In genomic region chr13:24252136-24252535, GRCh38 we compare ENCODE assay signal across 13 cellular contexts. TPM values are rescaled to one million over a fixed set of nuclear protein-coding genes. Genes with fewer than 3 reads are reported as not detected.
A peak's percentile ranks its signal among the peaks of the same experiment; 100 is the strongest.
DNase-seq lines count a peak whose midpoint lies in the region; ATAC-seq and TF ChIP-seq lines count a peak whose summit lies in the region.
"Had no signal": no experiment of that assay in that cellular context is flagged by ENCODE, and none has a peak within 500 bp of the region (broad histone marks: within the 10 kb centered on the region; RNA-seq: fewer than 3 reads in every experiment).

No MANE protein-coding gene starts in this region.

- intact Hi-C loops in activated CD4-positive, alpha-beta T cell treated with anti-CD3 and anti-CD28 coated beads for 36 hours (cut with DNase I, micrococcal nuclease), result loop anchor here (5.0 kb wide), 3 partner anchors 260 to 875 kb away; partner anchors contain the start of gene PARP4 (in 1 of the 2)
- intact Hi-C loops in Caco-2 (cut with micrococcal nuclease; ENCODE audit: unreplicated experiment), result no loop called here

- H3K9ac ChIP-seq in endodermal cell (ENCODE audit: extremely low read depth, low read length, poor library complexity, severe bottlenecking), result no peak overlapping the region

- no peak for TF ChIP-seq CTCF in endodermal cell (conservative IDR thresholded peaks at IDR 0.05)
- TF ChIP-seq CTCF in Caco-2 (IDR thresholded peaks at IDR 0.05; ENCODE audit: insufficient read depth in 1 of 2, low read depth in 1 of 2, low read length in 1 of 2, severe bottlenecking in 1 of 2, unreplicated experiment in 1 of 2), result no peak

- peak; percentile 35 for DNase-seq in activated CD4-positive, alpha-beta T cell treated with anti-CD3 and anti-CD28 coated beads for 36 hours
- no peak for DNase-seq in activated CD4-positive, alpha-beta T cell treated with anti-CD3 and anti-CD28 coated beads, Interleukin-2, amount 50 U/mL, for 1 hour
- DNase-seq in T-helper 17 cell, result peak in 1 of 3 donors; percentile 21
- no peak for DNase-seq in endodermal cell
- no peak for DNase-seq in activated effector memory CD4-positive, alpha-beta T cell treated with Interleukin-2 at 50 U/mL for 16 hours
- no peak for DNase-seq in Caco-2
- DNase-seq in NCI-H2227 (lab: John Stamatoyannopoulos, UW; ENCODE audit: unreplicated experiment), result no peak
- DNase-seq: dermis blood vessel endothelial cell, GF-D8, NCI-H146, NCI-H446 treated with DMSO at 0.1 percent for 48 hours had no signal

- no peak overlapping the region for H3K4me3 ChIP-seq in endodermal cell (ENCODE audit: low read length)
- no peak overlapping the region for H3K4me3 ChIP-seq in Caco-2 (ENCODE audit: low read depth, low read length)
- H3K4me3 ChIP-seq: SK-N-MC had no signal

- BruUV-seq in Caco-2 (replicated peaks; lab: Mats Ljungman, UMichigan), result no TSS peak

- peak; percentile 17 for ATAC-seq in activated CD4-positive, alpha-beta T cell treated with anti-CD3 and anti-CD28 coated beads for 36 hours
- ATAC-seq in T-helper 17 cell, result peak; percentile 11

- WGBS in endodermal cell (ENCODE audit: insufficient coverage in 1 of 2, insufficient read length in 1 of 2), 2 experiments, result 91 to 94% methylated on average over 5 to 6 of the region's 6 CpGs

- POLR2A ChIA-PET in activated CD4-positive, alpha-beta T cell treated with anti-CD3 and anti-CD28 coated beads for 36 hours (lab: Charles Lee), result interaction anchor here (0.6 to 1.5 kb wide), 4 partner anchors 13 to 48 kb away, joined by 5 to 12 read pairs (median 8); no protein-coding TSS in a partner anchor
- POLR2A ChIA-PET in Caco-2 (lab: Charles Lee), result no interaction called here

- no peaks in the 10 kb centered on the region for H3K9me3 Mint-ChIP-seq in activated CD4-positive, alpha-beta T cell treated with anti-CD3 and anti-CD28 coated beads for 36 hours (ENCODE audit: low read depth)
- H3K9me3 Mint-ChIP-seq in endodermal cell (no peaks in the 10 kb centered on the region), Caco-2 (ENCODE audit: unreplicated experiment) (no peaks in the 10 kb centered on the region)
- H3K9me3 Mint-ChIP-seq in stimulated activated naive CD8-positive, alpha-beta T cell treated with anti-CD3 and anti-CD28 coated beads, Interleukin-15, Interleukin-2, amounts not matched to agents 100 ng/mL and 50 ng/mL, for 24 hours, result no peaks in the 10 kb centered on the region

- H3K4me1 Mint-ChIP-seq in activated CD4-positive, alpha-beta T cell treated with anti-CD3 and anti-CD28 coated beads for 36 hours, result peaks cover 70% of the 10 kb centered on the region
- peaks cover 54% of the 10 kb centered on the region for H3K4me1 Mint-ChIP-seq in T-helper 17 cell
- peaks cover under 1% of the 10 kb centered on the region for H3K4me1 Mint-ChIP-seq in endodermal cell
- peaks cover 74% of the 10 kb centered on the region for H3K4me1 Mint-ChIP-seq in stimulated activated naive CD8-positive, alpha-beta T cell treated with anti-CD3 and anti-CD28 coated beads, Interleukin-15, Interleukin-2, amounts not matched to agents 100 ng/mL and 50 ng/mL, for 24 hours (ENCODE audit: low read depth)
- no peaks in the 10 kb centered on the region for H3K4me1 Mint-ChIP-seq in Caco-2 (ENCODE audit: low read depth, unreplicated experiment)

- H3K27me3 ChIP-seq in endodermal cell (ENCODE audit: control insufficient read depth, insufficient read depth, low read length, poor library complexity, severe bottlenecking) (no peaks in the 10 kb centered on the region), Caco-2 (replicated peaks; ENCODE audit: control insufficient read depth, insufficient read depth, low read length) (no peaks in the 10 kb centered on the region)

- CTCF ChIA-PET in activated CD4-positive, alpha-beta T cell treated with anti-CD3 and anti-CD28 coated beads for 36 hours (lab: Charles Lee), result interaction anchor here (1.0 to 1.5 kb wide), 4 partner anchors 9 to 24 kb away, joined by 4 to 8 read pairs (median 6); no protein-coding TSS in a partner anchor
- CTCF ChIA-PET in Caco-2 (lab: Charles Lee), result no interaction called here

- no peaks in the 10 kb centered on the region for H3K9me3 ChIP-seq in T-helper 17 cell (ENCODE audit: control insufficient read depth, low read length, poor library complexity, severe bottlenecking)
- H3K9me3 ChIP-seq in endodermal cell (ENCODE audit: control insufficient read depth, low read length), result no peaks in the 10 kb centered on the region
- no peaks in the 10 kb centered on the region for H3K9me3 ChIP-seq in Caco-2

- no peaks in the 10 kb centered on the region for H3K27me3 Mint-ChIP-seq in activated CD4-positive, alpha-beta T cell treated with anti-CD3 and anti-CD28 coated beads for 36 hours
- H3K27me3 Mint-ChIP-seq in T-helper 17 cell (no peaks in the 10 kb centered on the region), endodermal cell (ENCODE audit: insufficient read depth) (no peaks in the 10 kb centered on the region), Caco-2 (ENCODE audit: insufficient read depth, unreplicated experiment) (no peaks in the 10 kb centered on the region)
- H3K27me3 Mint-ChIP-seq in stimulated activated naive CD8-positive, alpha-beta T cell treated with anti-CD3 and anti-CD28 coated beads, Interleukin-15, Interleukin-2, amounts not matched to agents 100 ng/mL and 50 ng/mL, for 24 hours, result no peaks in the 10 kb centered on the region

- peak overlapping the region; percentile 96 for H3K27ac Mint-ChIP-seq in activated CD4-positive, alpha-beta T cell treated with anti-CD3 and anti-CD28 coated beads for 36 hours
- H3K27ac Mint-ChIP-seq in T-helper 17 cell, result peak overlapping the region; percentile 92
- H3K27ac Mint-ChIP-seq in endodermal cell, result peak overlapping the region; percentile 0
- peak overlapping the region; percentile 97 for H3K27ac Mint-ChIP-seq in stimulated activated naive CD8-positive, alpha-beta T cell treated with anti-CD3 and anti-CD28 coated beads, Interleukin-15, Interleukin-2, amounts not matched to agents 100 ng/mL and 50 ng/mL, for 24 hours
- no peak overlapping the region for H3K27ac Mint-ChIP-seq in Caco-2 (ENCODE audit: unreplicated experiment)

- no peaks in the 10 kb centered on the region for H3K4me1 ChIP-seq in endodermal cell (ENCODE audit: control insufficient read depth, insufficient read depth, low read length)
- no peaks in the 10 kb centered on the region for H3K4me1 ChIP-seq in Caco-2

- peaks cover 48% of the 10 kb centered on the region for H3K36me3 Mint-ChIP-seq in activated CD4-positive, alpha-beta T cell treated with anti-CD3 and anti-CD28 coated beads for 36 hours (ENCODE audit: low read depth)
- H3K36me3 Mint-ChIP-seq in T-helper 17 cell (ENCODE audit: low read depth) (peaks cover 16% of the 10 kb centered on the region), endodermal cell (ENCODE audit: low read depth) (peaks cover 26% of the 10 kb centered on the region), Caco-2 (ENCODE audit: insufficient read depth, unreplicated experiment) (no peaks in the 10 kb centered on the region)
- H3K36me3 Mint-ChIP-seq in stimulated activated naive CD8-positive, alpha-beta T cell treated with anti-CD3 and anti-CD28 coated beads, Interleukin-15, Interleukin-2, amounts not matched to agents 100 ng/mL and 50 ng/mL, for 24 hours (ENCODE audit: low read depth), result peaks cover 51% of the 10 kb centered on the region

- peak overlapping the region; percentile 95 for H3K4me3 Mint-ChIP-seq in activated CD4-positive, alpha-beta T cell treated with anti-CD3 and anti-CD28 coated beads for 36 hours
- H3K4me3 Mint-ChIP-seq in T-helper 17 cell (peak overlapping the region; percentile 98), endodermal cell (no peak overlapping the region), Caco-2 (ENCODE audit: unreplicated experiment) (no peak overlapping the region)
- H3K4me3 Mint-ChIP-seq in stimulated activated naive CD8-positive, alpha-beta T cell treated with anti-CD3 and anti-CD28 coated beads, Interleukin-15, Interleukin-2, amounts not matched to agents 100 ng/mL and 50 ng/mL, for 24 hours, result peak overlapping the region; percentile 93

- H3K27ac ChIP-seq in endodermal cell (ENCODE audit: low read depth, low read length), result no peak overlapping the region
- H3K27ac ChIP-seq: SK-N-MC had no signal

- H3K36me3 ChIP-seq in endodermal cell (ENCODE audit: control insufficient read depth, insufficient read depth, low read length), result peaks cover 4% of the 10 kb centered on the region
- H3K36me3 ChIP-seq in Caco-2 (ENCODE audit: control insufficient read depth, insufficient read depth, low read length), result no peaks in the 10 kb centered on the region; the same call in 1 of the 2 replicates

RNA-seq across cellular contexts. Expression of gene C1QTNF9, which starts 57.2 kb away (rescaled TPM):
- not detected for total RNA-seq in activated CD4-positive, alpha-beta T cell treated with anti-CD3 and anti-CD28 coated beads for 36 hours
- total RNA-seq in T-helper 17 cell (not detected), endodermal cell (not detected), Caco-2 (2022) (not detected in 2 replicates)
- polyA plus RNA-seq in endodermal cell (2013, experiment 1 of 2), result not detected
- polyA plus RNA-seq in endodermal cell (2013, experiment 2 of 2), result not detected
- total RNA-seq: dermis blood vessel endothelial cell had no signal

Comparison
In these comparisons a context has a peak if more than half of its experiments do, and no peak if none do; other contexts are left out.
1. H3K4me3 Mint-ChIP-seq: peak in activated CD4-positive, alpha-beta T cell treated with anti-CD3 and anti-CD28 coated beads for 36 hours (single experiment), T-helper 17 cell (single experiment) and stimulated activated naive CD8-positive, alpha-beta T cell treated with anti-CD3 and anti-CD28 coated beads, Interleukin-15, Interleukin-2, amounts not matched to agents 100 ng/mL and 50 ng/mL, for 24 hours (single experiment); none in endodermal cell (single experiment) and Caco-2 (single experiment).